ENCODE assay signal across 8 cellular contexts in the genomic region with DNA sequence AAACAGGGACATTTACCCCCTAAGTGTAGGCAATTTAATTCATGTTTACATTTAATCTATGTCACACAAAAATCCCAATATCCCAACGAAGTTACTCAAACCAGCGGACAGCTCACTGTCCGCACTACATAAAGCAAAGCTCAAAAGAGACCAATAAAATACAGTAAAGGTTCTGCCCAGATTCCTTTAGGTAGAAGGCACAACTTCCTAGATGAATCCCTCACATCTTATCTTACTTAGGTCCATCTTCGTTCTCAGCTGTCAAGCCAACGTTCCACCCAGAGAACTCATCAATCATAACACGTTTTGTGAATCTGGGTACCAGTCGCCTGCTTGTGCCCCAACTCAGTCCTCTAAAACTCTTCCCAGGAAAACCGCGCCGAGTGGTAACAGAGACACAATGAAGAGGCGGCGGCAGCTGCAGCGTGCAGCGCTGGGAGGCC. TPM values are rescaled to one million over a fixed set of nuclear protein-coding genes. Genes with fewer than 3 reads are reported as not detected.
DNase-seq lines count a peak whose midpoint lies in the region; ATAC-seq, FAIRE-seq and TF ChIP-seq lines count a peak whose summit lies in the region.

No MANE protein-coding gene starts in this region.

- no peaks in the 10 kb centered on the region for H3K27me3 ChIP-seq in Karpas-422 (ENCODE audit: low read length)

- H4K20me1 ChIP-seq in Karpas-422 (ENCODE audit: insufficient read depth, low read depth, low read length) = peaks cover 32% of the 10 kb centered on the region

- H3K27me3 Mint-ChIP-seq in CD14-positive monocyte (ENCODE audit: low read depth in 3 of 3) = no peaks in the 10 kb centered on the region
- no peaks in the 10 kb centered on the region for H3K27me3 Mint-ChIP-seq in natural killer cell treated with Interleukin-12 subunit alpha and Interleukin-12 subunit beta and Interleukin-15 and Interleukin-18, amount 100 ng/mL, for 72 hours

- ATAC-seq in natural killer cell treated with Interleukin-12 subunit alpha and Interleukin-12 subunit beta and Interleukin-15 and Interleukin-18, amount 100 ng/mL, for 72 hours = no peak
- no peak for ATAC-seq in HG02981 (IDR thresholded peaks at IDR 0.05; ENCODE audit: unreplicated experiment)

- H3K4me1 ChIP-seq in Karpas-422 (ENCODE audit: low read length) = peaks cover 25% of the 10 kb centered on the region

- peak overlapping the region; percentile 92 for H3K4me2 ChIP-seq in Karpas-422 (ENCODE audit: low read depth, low read length, poor library complexity, severe bottlenecking)

- FAIRE-seq in urothelium cell line (lab: Jason Lieb, UNC) = no peak

- DNase-seq in CD14-positive monocyte (ENCODE audit: low spot score) = no peak
- DNase-seq in Karpas-422 = no peak
- peak; percentile 12 for DNase-seq in dermis blood vessel endothelial cell
- no peak for DNase-seq in natural killer cell treated with Interleukin-12 subunit alpha and Interleukin-12 subunit beta and Interleukin-15 and Interleukin-18, amount 100 ng/mL, for 72 hours (ENCODE audit: low spot score)
- no peak for DNase-seq in posterior vena cava (ENCODE audit: low spot score)
- no peak for DNase-seq in urothelium cell line (ENCODE audit: low spot score)
- DNase-seq in NCI-H2196 treated with DMSO at 0.1 percent for 48 hours (lab: John Stamatoyannopoulos, UW; ENCODE audit: unreplicated experiment) = no peak

- H3K36me3 Mint-ChIP-seq in CD14-positive monocyte = peaks cover 41 to 51% of the 10 kb centered on the region in 2 donors
- H3K36me3 Mint-ChIP-seq in natural killer cell treated with Interleukin-12 subunit alpha and Interleukin-12 subunit beta and Interleukin-15 and Interleukin-18, amount 100 ng/mL, for 72 hours = peaks cover 59% of the 10 kb centered on the region

- H3K36me3 ChIP-seq in Karpas-422 (ENCODE audit: insufficient read depth, low read length) = peaks cover 45% of the 10 kb centered on the region

- H3K27ac Mint-ChIP-seq in CD14-positive monocyte = peak overlapping the region; percentile 69 to 99 (median 98)
- H3K27ac Mint-ChIP-seq in natural killer cell treated with Interleukin-12 subunit alpha and Interleukin-12 subunit beta and Interleukin-15 and Interleukin-18, amount 100 ng/mL, for 72 hours = peak overlapping the region; percentile 90 to 99

- intact Hi-C loops in CD14-positive monocyte (cut with micrococcal nuclease) (loop anchor here (2.0 to 5.0 kb wide), 2 partner anchors 54 to 141 kb away; no protein-coding TSS in a partner anchor), posterior vena cava (cut with DNase I) (loop anchor here in 1 of 2 donors (5.0 kb wide), 1 partner anchor 56 kb away; a partner anchor contains a TSS)

- peak overlapping the region; percentile 86 for H3K4me3 ChIP-seq in Karpas-422 (ENCODE audit: low read length)

- no peak for TF ChIP-seq CTCF in CD14-positive monocyte (IDR thresholded peaks at IDR 0.05)

- no peak overlapping the region for H3K27ac ChIP-seq in Karpas-422 (ENCODE audit: low read length)

- H3K9ac ChIP-seq in Karpas-422 (ENCODE audit: low read length) = peak overlapping the region; percentile 85

- H3K9me3 ChIP-seq in Karpas-422 (ENCODE audit: low read length) = no peaks in the 10 kb centered on the region

- H3K79me2 ChIP-seq in Karpas-422 (ENCODE audit: low read length) = peaks cover 50% of the 10 kb centered on the region

- no peak overlapping the region for H2AFZ ChIP-seq in Karpas-422 (ENCODE audit: low read length)

- no peaks in the 10 kb centered on the region for H3K9me2 ChIP-seq in Karpas-422 (replicated peaks; ENCODE audit: insufficient read depth, low read length)

- H3K4me3 Mint-ChIP-seq in CD14-positive monocyte = peak overlapping the region; percentile 99
- peak overlapping the region; percentile 95 for H3K4me3 Mint-ChIP-seq in natural killer cell treated with Interleukin-12 subunit alpha and Interleukin-12 subunit beta and Interleukin-15 and Interleukin-18, amount 100 ng/mL, for 72 hours

- peaks cover 0 to 2% (median 0%) of the 10 kb centered on the region in 7 donors for H3K9me3 Mint-ChIP-seq in CD14-positive monocyte
- H3K9me3 Mint-ChIP-seq in natural killer cell treated with Interleukin-12 subunit alpha and Interleukin-12 subunit beta and Interleukin-15 and Interleukin-18, amount 100 ng/mL, for 72 hours = no peaks in the 10 kb centered on the region

- H3K4me1 Mint-ChIP-seq in CD14-positive monocyte = peaks cover 41% of the 10 kb centered on the region
- H3K4me1 Mint-ChIP-seq in natural killer cell treated with Interleukin-12 subunit alpha and Interleukin-12 subunit beta and Interleukin-15 and Interleukin-18, amount 100 ng/mL, for 72 hours (ENCODE audit: low read depth in 2 of 2) = peaks cover 57 to 61% of the 10 kb centered on the region in 2 donors

RNA-seq across cellular contexts. Expression of a gene that starts 1.7 kb away (rescaled TPM):
- 100 to 1,000 TPM in 1 of 2 donors, 10 to 100 TPM in 1; 89.8 to 112 TPM for polyA plus RNA-seq in CD14-positive monocyte
- total RNA-seq in Karpas-422 (2014; rRNA removed; shearing (Covaris generic); ENCODE audit: low replicate concordance) = 68.5 and 87.5 TPM in 2 replicates
- total RNA-seq in dermis blood vessel endothelial cell (166 and 184 TPM in 2 replicates), posterior vena cava (100 to 1,000 TPM; 196 to 202 TPM)
- 100 to 1,000 TPM; 226 to 248 TPM for total RNA-seq in natural killer cell treated with Interleukin-12 subunit alpha and Interleukin-12 subunit beta and Interleukin-15 and Interleukin-18, amount 100 ng/mL, for 72 hours

RNA-seq across cellular contexts. Expression of a gene that starts 1.8 kb away (rescaled TPM):
- 10 to 100 TPM; 22.0 to 23.4 TPM for polyA plus RNA-seq in CD14-positive monocyte
- total RNA-seq in Karpas-422 (2014; rRNA removed; shearing (Covaris generic); ENCODE audit: low replicate concordance) = 13.4 and 17.2 TPM in 2 replicates
- 43.6 and 56.7 TPM in 2 replicates for total RNA-seq in dermis blood vessel endothelial cell
- 10 to 100 TPM; 41.8 to 50.3 TPM for total RNA-seq in natural killer cell treated with Interleukin-12 subunit alpha and Interleukin-12 subunit beta and Interleukin-15 and Interleukin-18, amount 100 ng/mL, for 72 hours
- 10 to 100 TPM; 23.7 to 24.9 TPM for total RNA-seq in posterior vena cava

RNA-seq across cellular contexts. Expression of a gene that starts 54.8 kb away (rescaled TPM):
- 100 to 1,000 TPM in 1 of 2 donors, 10 to 100 TPM in 1; 97.6 to 149 TPM for polyA plus RNA-seq in CD14-positive monocyte
- total RNA-seq in Karpas-422 (2014; rRNA removed; shearing (Covaris generic); ENCODE audit: low replicate concordance) = 50.7 and 64.1 TPM in 2 replicates
- total RNA-seq in dermis blood vessel endothelial cell (35.6 and 75.4 TPM in 2 replicates), posterior vena cava (100 to 1,000 TPM in 1 of 2 donors, 10 to 100 TPM in 1; 97.1 to 111 TPM)
- 100 to 1,000 TPM; 280 to 290 TPM for total RNA-seq in natural killer cell treated with Interleukin-12 subunit alpha and Interleukin-12 subunit beta and Interleukin-15 and Interleukin-18, amount 100 ng/mL, for 72 hours
